ENCODE assay signal across 1 cellular context in genomic region chr16:4957720-4958509, GRCh38.
TF ChIP-seq lines count a peak whose summit lies in the region.

TSS of gene SEC14L5 (plus strand) at chr16:4958330. CDS start at chr16:4959324, 994 bp downstream.

TF ChIP-seq in K562, 482 proteins besides CTCF, POLR2A, EP300 and RAD21 (continued from another document):
- TF ChIP-seq ZNF407 (IDR thresholded peaks at IDR 0.05; ENCODE audit: low read depth), result no peak
- peak; percentile 97 for TF ChIP-seq REST (CRISPR knock-in tag; IDR thresholded peaks at IDR 0.05; ENCODE audit: low read depth)
